In genomic region chr2:218958276-218958675, GRCh38 we compare ENCODE assay signal across 31 cellular contexts. TPM values are rescaled to one million over a fixed set of nuclear protein-coding genes. Genes with fewer than 3 reads are reported as not detected.
A peak's percentile ranks its signal among the peaks of the same experiment; 100 is the strongest.
DNase-seq lines count a peak whose midpoint lies in the region; ATAC-seq and TF ChIP-seq lines count a peak whose summit lies in the region.
"Had no signal": no experiment of that assay in that cellular context is flagged by ENCODE, and none has a peak within 500 bp of the region (broad histone marks: within the 10 kb centered on the region; RNA-seq: fewer than 3 reads in every experiment).

No MANE protein-coding gene starts in this region.

- peaks cover 53% of the 10 kb centered on the region for H3K27me3 Mint-ChIP-seq in activated naive CD4-positive, alpha-beta T cell treated with anti-CD3 and anti-CD28 coated beads, Interleukin-2, amount 50 U/mL, for 24 hours
- peaks cover 51% of the 10 kb centered on the region for H3K27me3 Mint-ChIP-seq in activated B cell treated with CpG ODN at 0.5 μM for 24 hours

- H3K4me3 Mint-ChIP-seq in activated naive CD4-positive, alpha-beta T cell treated with anti-CD3 and anti-CD28 coated beads, Interleukin-2, amount 50 U/mL, for 24 hours: peak overlapping the region; percentile 20
- H3K4me3 Mint-ChIP-seq in activated B cell treated with CpG ODN at 0.5 μM for 24 hours: peak overlapping the region; percentile 69

- TF ChIP-seq CTCF in activated B cell treated with CpG ODN at 0.5 μM for 24 hours (IDR thresholded peaks at IDR 0.05): no peak
- TF ChIP-seq CTCF in right lobe of liver (IDR thresholded peaks at IDR 0.05): no peak

- ATAC-seq in activated B cell treated with CpG ODN at 0.5 μM for 24 hours (ENCODE audit: low read depth) (no peak), right lobe of liver (no peak)
- ATAC-seq: left ventricle myocardium superior; mucosa of descending colon; stimulated activated naive CD8-positive, alpha-beta T cell treated with anti-CD3 and anti-CD28 coated beads, Interleukin-15, amount 100 ng/mL, for 72 hours; T-helper 17 cell had no signal

- peaks cover 13% of the 10 kb centered on the region for H3K4me1 Mint-ChIP-seq in activated naive CD4-positive, alpha-beta T cell treated with anti-CD3 and anti-CD28 coated beads, Interleukin-2, amount 50 U/mL, for 24 hours
- peaks cover 15% of the 10 kb centered on the region for H3K4me1 Mint-ChIP-seq in activated B cell treated with CpG ODN at 0.5 μM for 24 hours

- peak overlapping the region; percentile 50; the same call in 1 of the 2 replicates for H3K4me3 ChIP-seq in iPS-18c (ENCODE audit: insufficient read depth, low read depth, low read length)
- H3K4me3 ChIP-seq in right lobe of liver: no peak overlapping the region
- H3K4me3 ChIP-seq: mucosa of descending colon, SJSA1, transverse colon had no signal

- no peaks in the 10 kb centered on the region for H3K9me3 Mint-ChIP-seq in activated naive CD4-positive, alpha-beta T cell treated with anti-CD3 and anti-CD28 coated beads, Interleukin-2, amount 50 U/mL, for 24 hours
- no peaks in the 10 kb centered on the region for H3K9me3 Mint-ChIP-seq in activated B cell treated with CpG ODN at 0.5 μM for 24 hours
- H3K9me3 Mint-ChIP-seq: stimulated activated naive CD8-positive, alpha-beta T cell treated with anti-CD3 and anti-CD28 coated beads, Interleukin-15, amount 100 ng/mL, for 72 hours had no signal

- no peaks in the 10 kb centered on the region for H3K36me3 ChIP-seq in right lobe of liver
- H3K36me3 ChIP-seq: adrenal gland, HAP-1, Peyer's patch, SJSA1, spleen, transverse colon had no signal

- no peak for DNase-seq in activated naive CD4-positive, alpha-beta T cell (lab: John Stamatoyannopoulos, UW)
- no peak for DNase-seq in activated B cell treated with CpG ODN at 0.5 μM for 24 hours
- no peak for DNase-seq in DMS53 (lab: John Stamatoyannopoulos, UW)
- no peak for DNase-seq in cerebellar nuclear complex (lab: John Stamatoyannopoulos, UW)
- DNase-seq in right lobe of liver: no peak
- no peak for DNase-seq in inferior parietal cortex (ENCODE audit: extremely low spot score)
- DNase-seq: activated CD4-positive, alpha-beta T cell treated with anti-CD3 and anti-CD28 coated beads, Interleukin-2, amount 50 U/mL, for 1 hour; activated gamma-delta T cell; adrenal gland; C1 segment of cervical spinal cord; dermis blood vessel endothelial cell; left ventricle myocardium superior; mucosa of descending colon; NCI-H1417 treated with DMSO at 0.1 percent for 48 hours; Peyer's patch; spleen; stimulated activated CD4-positive, alpha-beta T cell treated with anti-CD3 and anti-CD28 coated beads, Interleukin-4, amount 100 ng/mL, for 4 hours; stimulated activated naive CD8-positive, alpha-beta T cell treated with anti-CD3 and anti-CD28 coated beads, Interleukin-15, amount 100 ng/mL, for 72 hours; T-helper 17 cell; transverse colon had no signal

- WGBS in right lobe of liver (ENCODE audit: insufficient coverage, low coverage, low lambda C conversion rate, missing lambda C conversion rate): 71% methylated on average over 1 of the region's 1 CpG

- no peaks in the 10 kb centered on the region for H3K4me1 ChIP-seq in right lobe of liver

- H3K27me3 ChIP-seq in right lobe of liver: peaks cover 0 to 14% of the 10 kb centered on the region in 2 donors

- no peak for TF ChIP-seq POLR2A in right lobe of liver (IDR thresholded peaks at IDR 0.05)

- intact Hi-C loops in activated B cell treated with CpG ODN at 0.5 μM for 24 hours (cut with micrococcal nuclease): no loop called here
- intact Hi-C loops in right lobe of liver (cut with DNase I): no loop called here

- no peak overlapping the region for H3K27ac ChIP-seq in right lobe of liver
- H3K27ac ChIP-seq: adrenal gland, epithelial cell of prostate, Peyer's patch, SJSA1, spleen, transverse colon had no signal

- H3K27ac Mint-ChIP-seq in activated naive CD4-positive, alpha-beta T cell treated with anti-CD3 and anti-CD28 coated beads, Interleukin-2, amount 50 U/mL, for 24 hours: no peak overlapping the region
- no peak overlapping the region for H3K27ac Mint-ChIP-seq in activated B cell treated with CpG ODN at 0.5 μM for 24 hours
- H3K27ac Mint-ChIP-seq: stimulated activated naive CD8-positive, alpha-beta T cell treated with anti-CD3 and anti-CD28 coated beads, Interleukin-15, amount 100 ng/mL, for 72 hours; T-helper 17 cell had no signal

- H3K9me3 ChIP-seq in iPS-18c (ENCODE audit: control insufficient read depth, insufficient read depth, low read length) (peaks cover 2% of the 10 kb centered on the region), right lobe of liver (no peaks in the 10 kb centered on the region)
- H3K9me3 ChIP-seq: adrenal gland, HAP-1, mucosa of descending colon, Peyer's patch, SJSA1, transverse colon had no signal

- CTCF ChIA-PET in activated B cell treated with CpG ODN at 0.5 μM for 24 hours (lab: Charles Lee): interaction anchor here (2.1 kb wide), 1 partner anchor 82 kb away, joined by 6 read pairs; no protein-coding TSS in a partner anchor

- no peaks in the 10 kb centered on the region for H3K36me3 Mint-ChIP-seq in activated naive CD4-positive, alpha-beta T cell treated with anti-CD3 and anti-CD28 coated beads, Interleukin-2, amount 50 U/mL, for 24 hours
- no peaks in the 10 kb centered on the region for H3K36me3 Mint-ChIP-seq in activated B cell treated with CpG ODN at 0.5 μM for 24 hours (ENCODE audit: low read depth)

- POLR2A ChIA-PET in activated B cell treated with CpG ODN at 0.5 μM for 24 hours (lab: Charles Lee): no interaction called here

RNA-seq across cellular contexts. Expression of gene CDK5R2, which starts 1.2 kb away (rescaled TPM):
- 0.07 TPM in 1 of 2 replicates, not detected in the other for total RNA-seq in activated B cell treated with CpG ODN at 0.5 μM for 24 hours
- not detected for total RNA-seq in right lobe of liver
- total RNA-seq: bronchial epithelial cell, dermis blood vessel endothelial cell, fibroblast of villous mesenchyme, left ventricle myocardium superior, MCF 10A, omental fat pad, SJSA1, spleen, T-helper 17 cell had no signal

RNA-seq across cellular contexts. Expression of gene FEV, which starts 26.7 kb away (rescaled TPM):
- total RNA-seq in activated B cell treated with CpG ODN at 0.5 μM for 24 hours (not detected in 2 replicates), right lobe of liver (not detected)
- total RNA-seq: bronchial epithelial cell, dermis blood vessel endothelial cell, fibroblast of villous mesenchyme, left ventricle myocardium superior, MCF 10A, NCI-H460, omental fat pad, renal cortical epithelial cell, SJSA1, spleen, T-helper 17 cell had no signal

RNA-seq across cellular contexts. Expression of gene CRYBA2, which starts 34.9 kb away (rescaled TPM):
- not detected in 2 replicates for total RNA-seq in activated B cell treated with CpG ODN at 0.5 μM for 24 hours
- not detected for total RNA-seq in right lobe of liver
- total RNA-seq: bronchial epithelial cell, dermis blood vessel endothelial cell, left ventricle myocardium superior, MCF 10A, NCI-H460, omental fat pad, renal cortical epithelial cell, SJSA1, spleen, T-helper 17 cell had no signal
